21 cellular contexts compared by ENCODE assay signal in genomic region chr1:153651771-153652170, GRCh38. TPM values are rescaled to one million over a fixed set of nuclear protein-coding genes. Genes with fewer than 3 reads are reported as not detected.
DNase-seq lines count a peak whose midpoint lies in the region.
"Had no signal": no experiment of that assay in that cellular context is flagged by ENCODE, and none has a peak within 500 bp of the region (broad histone marks: within the 10 kb centered on the region; RNA-seq: fewer than 3 reads in every experiment).

No MANE protein-coding gene starts in this region.

- peak; percentile 10 for DNase-seq in NCI-H146 (lab: John Stamatoyannopoulos, UW)
- no peak for DNase-seq in NCI-H146 treated with DMSO at 0.1 percent for 48 hours (lab: John Stamatoyannopoulos, UW; ENCODE audit: unreplicated experiment)
- peak; percentile 63 for DNase-seq in NAMALWA (ENCODE audit: low spot score)
- DNase-seq in RPMI8226: peak; percentile 84
- peak; percentile 20 for DNase-seq in mesenteric fat pad (ENCODE audit: low spot score)
- no peak for DNase-seq in activated CD4-positive, alpha-beta T cell treated with anti-CD3 and anti-CD28 coated beads for 1 hour
- no peak for DNase-seq in kidney glomerular epithelial cell (lab: John Stamatoyannopoulos, UW)
- DNase-seq: DMS79, EL, GDM1, GOT3, KBM-7, MV-4-11, NCI-H1694 treated with DMSO at 0.1 percent for 48 hours, NCI-H2081, NCI-H345, NCI-H524, NCI-H774, SIG-M5 had no signal

RNA-seq across cellular contexts. Expression of gene SNAPIN, which starts 6.7 kb away (rescaled TPM):
- 44.5 TPM for total RNA-seq in mesenteric fat pad

RNA-seq across cellular contexts. Expression of gene CHTOP, which starts 17.9 kb away (rescaled TPM):
- 55.5 TPM for total RNA-seq in mesenteric fat pad

RNA-seq across cellular contexts. Expression of gene ILF2, which starts 19.0 kb away (rescaled TPM):
- total RNA-seq in mesenteric fat pad: 116 TPM

RNA-seq across cellular contexts. Expression of gene S100A1, which starts 23.5 kb away (rescaled TPM):
- 12.6 TPM for total RNA-seq in mesenteric fat pad
- total RNA-seq: GM12878, MCF 10A had no signal

RNA-seq across cellular contexts. Expression of gene S100A13, which starts 24.5 kb away (rescaled TPM):
- total RNA-seq in mesenteric fat pad: 146 TPM

Comparison
In these comparisons a context has a peak if more than half of its experiments do, and no peak if none do; other contexts are left out.
1. DNase-seq: peak in NCI-H146 (single experiment), NAMALWA (single experiment), RPMI8226 (single experiment) and mesenteric fat pad (single experiment); none in NCI-H146 treated with DMSO at 0.1 percent for 48 hours (single experiment), activated CD4-positive, alpha-beta T cell treated with anti-CD3 and anti-CD28 coated beads for 1 hour (single experiment) and kidney glomerular epithelial cell (single experiment).